In the genomic region with DNA sequence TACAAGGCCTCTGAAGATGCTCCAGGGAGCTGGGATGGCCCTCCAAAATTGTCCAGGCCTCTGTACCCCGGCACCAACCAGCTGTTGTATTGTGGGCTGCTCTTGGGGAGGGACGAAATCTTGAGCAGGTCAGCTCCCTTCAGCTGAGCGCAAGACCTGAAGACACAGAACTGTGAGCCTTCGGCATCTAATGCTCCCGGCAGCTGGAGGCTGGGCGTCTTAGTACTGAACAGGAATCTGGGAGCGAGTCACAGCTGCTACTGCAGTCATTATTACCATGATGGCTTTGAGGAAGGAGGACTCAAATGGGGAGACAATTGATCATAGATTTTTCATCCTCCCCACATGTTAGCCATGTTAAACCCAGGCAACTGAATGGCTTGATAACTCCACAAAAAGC, we compare ENCODE assay signal across 31 cellular contexts.
DNase-seq lines count a peak whose midpoint lies in the region; ATAC-seq, FAIRE-seq and TF ChIP-seq lines count a peak whose summit lies in the region.
"Had no signal": no experiment of that assay in that cellular context is flagged by ENCODE, and none has a peak within 500 bp of the region (broad histone marks: within the 10 kb centered on the region; RNA-seq: fewer than 3 reads in every experiment).

No MANE protein-coding gene starts in this region.

- TF ChIP-seq CTCF in fibroblast of the aortic adventitia (IDR thresholded peaks at IDR 0.05; ENCODE audit: insufficient read depth, low read length) (no peak), smooth muscle cell (IDR thresholded peaks at IDR 0.05; ENCODE audit: borderline replicate concordance, insufficient read depth, poor library complexity, severe bottlenecking) (no peak), esophagus squamous epithelium (IDR thresholded peaks at IDR 0.05) (no peak)

- no peak overlapping the region for H3K4me3 ChIP-seq in fibroblast of the aortic adventitia (ENCODE audit: low read depth, low read length)
- no peak overlapping the region for H3K4me3 ChIP-seq in smooth muscle cell
- H3K4me3 ChIP-seq in esophagus squamous epithelium, result no peak overlapping the region
- H3K4me3 ChIP-seq: Peyer's patch, sigmoid colon, SJCRH30, transverse colon had no signal

- peaks cover 3% of the 10 kb centered on the region for H3K4me1 ChIP-seq in smooth muscle cell (ENCODE audit: low read depth)
- peaks cover 0 to 10% (median 0%) of the 10 kb centered on the region in 3 donors for H3K4me1 ChIP-seq in esophagus squamous epithelium
- H3K4me1 ChIP-seq: Peyer's patch, transverse colon had no signal

- no peaks in the 10 kb centered on the region for H3K79me2 ChIP-seq in smooth muscle cell (ENCODE audit: low read depth)

- WGBS in smooth muscle cell (ENCODE audit: low lambda C conversion rate), result 65% methylated on average over 7 of the region's 7 CpGs
- WGBS in esophagus squamous epithelium, 2 donors, result 77 to 90% methylated on average over 5 to 7 of the region's 7 CpGs

- peak; percentile 53 for ATAC-seq in SK-N-SH treated with all-trans-retinoic acid at 6 μM for 48 hours
- ATAC-seq: activated CD8-positive, alpha-beta memory T cell treated with anti-CD3 and anti-CD28 coated beads, Interleukin-2, amount 10 ng/mL, durations not matched to agents 7 days and 5 days; activated T-cell treated with anti-CD3 and anti-CD28 coated beads, Interleukin-2, amount 50 U/mL, for 72 hours; left lobe of liver had no signal

- DNase-seq in ELR (ENCODE audit: low read depth) (peak; percentile 31), fibroblast of the aortic adventitia (ENCODE audit: low read depth) (peak; percentile 13), smooth muscle cell (lab: John Stamatoyannopoulos, UW; ENCODE audit: unreplicated experiment) (no peak), H54 (ENCODE audit: insufficient read length, low spot score) (no peak), esophagus squamous epithelium (lab: John Stamatoyannopoulos, UW) (no peak)
- DNase-seq in activated naive CD4-positive, alpha-beta T cell treated with anti-CD3 and anti-CD28 coated beads, Interleukin-2, amount 10 ng/mL, durations not matched to agents 7 days and 5 days, result no peak
- DNase-seq in NK-92 treated with Interleukin-12 subunit alpha and Interleukin-12 subunit beta, amount 100 ng/mL, for 24 hours (lab: John Stamatoyannopoulos, UW), result no peak
- DNase-seq: activated CD4-positive, alpha-beta T cell treated with anti-CD3 and anti-CD28 coated beads, Interleukin-2, amount 10 ng/mL, durations not matched to agents 24 days and 14 days; activated CD8-positive, alpha-beta memory T cell treated with anti-CD3 and anti-CD28 coated beads, Interleukin-2, amount 10 ng/mL, durations not matched to agents 7 days and 5 days; activated naive CD4-positive, alpha-beta T cell treated with anti-CD3 and anti-CD28 coated beads for 36 hours; activated T-cell treated with anti-CD3 and anti-CD28 coated beads, Interleukin-2, amount 50 U/mL, for 72 hours; anterior cingulate cortex; CD4-positive, CD25-positive, alpha-beta regulatory T cell; cerebellar nuclear complex; DMS 273 treated with DMSO at 0.1 percent for 48 hours; effector memory CD4-positive, alpha-beta T cell; erythroblast; foreskin melanocyte; hippocampal formation; immature natural killer cell; KBM-7; MV-4-11; NCI-H524; Peyer's patch; sigmoid colon; T-helper 2 cell; transverse colon had no signal

- peak overlapping the region; percentile 69 for H3K4me2 ChIP-seq in smooth muscle cell

- peak overlapping the region; percentile 18 for H2AFZ ChIP-seq in smooth muscle cell (ENCODE audit: low read depth)

- H3K36me3 ChIP-seq in smooth muscle cell (ENCODE audit: low read depth), result no peaks in the 10 kb centered on the region
- H3K36me3 ChIP-seq in esophagus squamous epithelium, result no peaks in the 10 kb centered on the region
- H3K36me3 ChIP-seq: Peyer's patch, sigmoid colon, SJCRH30, transverse colon had no signal

- H3K27ac ChIP-seq in smooth muscle cell (ENCODE audit: low read depth) (peak overlapping the region; percentile 72), esophagus squamous epithelium (no peak overlapping the region)
- H3K27ac ChIP-seq: Peyer's patch, sigmoid colon, SJCRH30, transverse colon had no signal

- peaks cover 6% of the 10 kb centered on the region for H3F3A ChIP-seq in smooth muscle cell (ENCODE audit: low read depth)

- H3K27ac Mint-ChIP-seq in activated naive CD4-positive, alpha-beta T cell treated with anti-CD3 and anti-CD28 coated beads, Interleukin-2, amount 10 ng/mL, durations not matched to agents 7 days and 5 days, result no peak overlapping the region
- H3K27ac Mint-ChIP-seq: activated CD4-positive, alpha-beta T cell treated with anti-CD3 and anti-CD28 coated beads, Interleukin-2, amount 10 ng/mL, durations not matched to agents 24 days and 14 days; activated CD8-positive, alpha-beta memory T cell treated with anti-CD3 and anti-CD28 coated beads, Interleukin-2, amount 10 ng/mL, durations not matched to agents 7 days and 5 days; activated naive CD4-positive, alpha-beta T cell treated with anti-CD3 and anti-CD28 coated beads for 36 hours; activated T-cell treated with anti-CD3 and anti-CD28 coated beads, Interleukin-2, amount 50 U/mL, for 72 hours; nephron had no signal

- FAIRE-seq in H54 (lab: Jason Lieb, UNC), result no peak

- no peak overlapping the region for H3K4me3 Mint-ChIP-seq in activated naive CD4-positive, alpha-beta T cell treated with anti-CD3 and anti-CD28 coated beads, Interleukin-2, amount 10 ng/mL, durations not matched to agents 7 days and 5 days
- H3K4me3 Mint-ChIP-seq: activated CD4-positive, alpha-beta T cell treated with anti-CD3 and anti-CD28 coated beads, Interleukin-2, amount 10 ng/mL, durations not matched to agents 24 days and 14 days; activated CD8-positive, alpha-beta memory T cell treated with anti-CD3 and anti-CD28 coated beads, Interleukin-2, amount 10 ng/mL, durations not matched to agents 7 days and 5 days; activated naive CD4-positive, alpha-beta T cell treated with anti-CD3 and anti-CD28 coated beads for 36 hours; activated T-cell treated with anti-CD3 and anti-CD28 coated beads, Interleukin-2, amount 50 U/mL, for 72 hours; CD4-positive, CD25-positive, alpha-beta regulatory T cell; immature natural killer cell; nephron had no signal

- TF ChIP-seq POLR2A in H54 (IDR thresholded peaks at IDR 0.05; ENCODE audit: low read depth, low read length), result no peak
- no peak for TF ChIP-seq POLR2A in esophagus squamous epithelium (IDR thresholded peaks at IDR 0.05)

- no peaks in the 10 kb centered on the region for H3K36me3 Mint-ChIP-seq in activated naive CD4-positive, alpha-beta T cell treated with anti-CD3 and anti-CD28 coated beads, Interleukin-2, amount 10 ng/mL, durations not matched to agents 7 days and 5 days
- H3K36me3 Mint-ChIP-seq: activated CD8-positive, alpha-beta memory T cell treated with anti-CD3 and anti-CD28 coated beads, Interleukin-2, amount 10 ng/mL, durations not matched to agents 7 days and 5 days; CD4-positive, CD25-positive, alpha-beta regulatory T cell; immature natural killer cell had no signal

- intact Hi-C loops in esophagus squamous epithelium (cut with DNase I), result no loop called here

- H3K9me3 Mint-ChIP-seq in activated naive CD4-positive, alpha-beta T cell treated with anti-CD3 and anti-CD28 coated beads, Interleukin-2, amount 10 ng/mL, durations not matched to agents 7 days and 5 days, result no peaks in the 10 kb centered on the region
- H3K9me3 Mint-ChIP-seq: activated CD4-positive, alpha-beta T cell treated with anti-CD3 and anti-CD28 coated beads, Interleukin-2, amount 10 ng/mL, durations not matched to agents 24 days and 14 days; activated naive CD4-positive, alpha-beta T cell treated with anti-CD3 and anti-CD28 coated beads for 36 hours; activated T-cell treated with anti-CD3 and anti-CD28 coated beads, Interleukin-2, amount 50 U/mL, for 72 hours; immature natural killer cell; nephron had no signal

- H3K27me3 ChIP-seq in smooth muscle cell (ENCODE audit: low read depth), result no peaks in the 10 kb centered on the region
- no peaks in the 10 kb centered on the region for H3K27me3 ChIP-seq in esophagus squamous epithelium
- H3K27me3 ChIP-seq: Peyer's patch, sigmoid colon, SJCRH30, transverse colon had no signal

- peaks cover 17% of the 10 kb centered on the region for H3K27me3 Mint-ChIP-seq in activated naive CD4-positive, alpha-beta T cell treated with anti-CD3 and anti-CD28 coated beads, Interleukin-2, amount 10 ng/mL, durations not matched to agents 7 days and 5 days

- H3K4me1 Mint-ChIP-seq in activated naive CD4-positive, alpha-beta T cell treated with anti-CD3 and anti-CD28 coated beads, Interleukin-2, amount 10 ng/mL, durations not matched to agents 7 days and 5 days, result no peaks in the 10 kb centered on the region
- H3K4me1 Mint-ChIP-seq: activated CD4-positive, alpha-beta T cell treated with anti-CD3 and anti-CD28 coated beads, Interleukin-2, amount 10 ng/mL, durations not matched to agents 24 days and 14 days; CD4-positive, CD25-positive, alpha-beta regulatory T cell had no signal

- CTCF ChIA-PET in activated naive CD4-positive, alpha-beta T cell treated with anti-CD3 and anti-CD28 coated beads, Interleukin-2, amount 10 ng/mL, durations not matched to agents 7 days and 5 days (lab: Charles Lee), result no interaction called here

- H3K9ac ChIP-seq in smooth muscle cell (ENCODE audit: low read depth), result no peak overlapping the region

- H4K20me1 ChIP-seq in smooth muscle cell (ENCODE audit: low read depth), result no peaks in the 10 kb centered on the region

- H3K9me3 ChIP-seq in smooth muscle cell (replicated peaks; ENCODE audit: low read depth) (no peaks in the 10 kb centered on the region), esophagus squamous epithelium (no peaks in the 10 kb centered on the region)
- H3K9me3 ChIP-seq: Peyer's patch, sigmoid colon, SJCRH30, transverse colon had no signal

TF ChIP-seq in SK-N-SH treated with all-trans-retinoic acid at 6 μM for 48 hours, 23 proteins besides CTCF, POLR2A, EP300 and RAD21 (continues in another document):
- TF ChIP-seq ZNF565 (CRISPR knock-in tag; conservative IDR thresholded peaks at IDR 0.05; ENCODE audit: low read depth), result no peak

Comparison
In these comparisons a context has a peak if more than half of its experiments do, and no peak if none do; other contexts are left out.
1. DNase-seq: peak in ELR (single experiment) and fibroblast of the aortic adventitia (single experiment); none in smooth muscle cell (single experiment), H54 (single experiment), activated naive CD4-positive, alpha-beta T cell treated with anti-CD3 and anti-CD28 coated beads, Interleukin-2, amount 10 ng/mL, durations not matched to agents 7 days and 5 days (single experiment), esophagus squamous epithelium (single experiment) and NK-92 treated with Interleukin-12 subunit alpha and Interleukin-12 subunit beta, amount 100 ng/mL, for 24 hours (single experiment).